ENCODE assay signal across 30 cellular contexts in genomic region chr4:183969596-183969995, GRCh38.
"Had no signal": no experiment of that assay in that cellular context is flagged by ENCODE, and none has a peak within 500 bp of the region (broad histone marks: within the 10 kb centered on the region; RNA-seq: fewer than 3 reads in every experiment).

No MANE protein-coding gene starts in this region.

- H3K27me3 ChIP-seq: adrenal gland, ascending aorta, body of pancreas, brain microvascular endothelial cell, breast epithelium, cardiac muscle cell had no signal

- H3K4me3 ChIP-seq: adrenal gland, ascending aorta, body of pancreas, breast epithelium, cardiac muscle cell had no signal

- H3K27ac ChIP-seq: adrenal gland, ascending aorta, body of pancreas, brain microvascular endothelial cell, breast epithelium, cardiac muscle cell had no signal

- H3K9me3 ChIP-seq: adrenal gland, body of pancreas had no signal

- DNase-seq: activated effector memory CD4-positive, alpha-beta T cell treated with anti-CD3 and anti-CD28 coated beads, Interleukin-2, amount 50 U/mL, for 16 hours; activated effector memory CD4-positive, alpha-beta T cell treated with Interleukin-2 at 50 U/mL for 16 hours; activated gamma-delta T cell; activated gamma-delta T cell treated with Interleukin-2 at 50 U/mL for 16 hours; activated naive CD4-positive, alpha-beta T cell; activated naive CD4-positive, alpha-beta T cell treated with anti-CD3 and anti-CD28 coated beads for 36 hours; activated naive CD4-positive, alpha-beta T cell treated with anti-CD3 and anti-CD28 coated beads, Interleukin-2, amount 10 ng/mL, durations not matched to agents 7 days and 5 days; activated naive CD4-positive, alpha-beta T cell treated with anti-CD3 and anti-CD28 coated beads, Interleukin-2, amount 50 U/mL, for 16 hours; activated naive CD4-positive, alpha-beta T cell treated with Interleukin-2 at 50 U/mL for 16 hours; activated naive CD8-positive, alpha-beta T cell treated with anti-CD3 and anti-CD28 coated beads for 36 hours; activated naive CD8-positive, alpha-beta T cell treated with anti-CD3 and anti-CD28 coated beads, Interleukin-2, amount 10 ng/mL, durations not matched to agents 7 days and 5 days; activated naive CD8-positive, alpha-beta T cell treated with anti-CD3 and anti-CD28 coated beads, Interleukin-2, amount 50 U/mL, for 24 hours; activated T-cell treated with anti-CD3 and anti-CD28 coated beads, Interleukin-2, amount 50 U/mL, for 1 hour; activated T-cell treated with anti-CD3 and anti-CD28 coated beads, Interleukin-2, amount 50 U/mL, for 24 hours; activated T-cell treated with anti-CD3 and anti-CD28 coated beads, Interleukin-2, amount 50 U/mL, for 4 hours; activated T-cell treated with anti-CD3 and anti-CD28 coated beads, Interleukin-2, amount 50 U/mL, for 48 hours; activated T-cell treated with anti-CD3 and anti-CD28 coated beads, Interleukin-2, amount 50 U/mL, for 72 hours; adrenal gland; amniotic stem cell; amygdala; anterior cingulate cortex; aorta; body of pancreas; brain microvascular endothelial cell; caudate nucleus; central memory CD4-positive, alpha-beta T cell; cerebellar nuclear complex had no signal

- H3K4me1 ChIP-seq: adrenal gland, ascending aorta, breast epithelium had no signal

- H3K36me3 ChIP-seq: adrenal gland, ascending aorta, brain microvascular endothelial cell, breast epithelium, cardiac muscle cell had no signal
